ENCODE assay signal across 1 cellular context in the genomic region with DNA sequence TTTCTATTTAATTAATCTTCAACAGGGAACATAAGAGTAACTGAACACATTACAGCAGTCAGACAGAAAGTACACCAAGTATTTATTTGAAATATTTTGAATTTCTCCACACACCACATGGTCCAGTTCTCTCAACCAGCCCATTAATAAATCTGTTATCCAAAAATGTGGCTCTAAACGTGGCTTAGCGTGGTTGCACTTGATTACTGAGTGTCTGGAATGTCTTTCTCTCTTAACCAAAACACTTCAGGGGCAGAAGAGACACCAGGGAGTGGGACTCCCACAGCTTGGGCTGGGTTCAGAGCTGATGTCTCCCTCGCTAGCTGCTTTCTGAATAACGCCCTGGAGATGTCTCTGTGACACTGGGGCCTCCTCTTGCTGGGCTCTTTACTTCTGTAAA.
TF ChIP-seq lines count a peak whose summit lies in the region.

No MANE protein-coding gene starts in this region.

TF ChIP-seq in K562, 482 proteins besides CTCF, POLR2A, EP300 and RAD21 (continued from another document):
- TF ChIP-seq ERF (CRISPR knock-in tag; IDR thresholded peaks at IDR 0.05) (no peak), RREB1 (CRISPR knock-in tag; IDR thresholded peaks at IDR 0.05) (no peak)
- TF ChIP-seq, protein P1, sequence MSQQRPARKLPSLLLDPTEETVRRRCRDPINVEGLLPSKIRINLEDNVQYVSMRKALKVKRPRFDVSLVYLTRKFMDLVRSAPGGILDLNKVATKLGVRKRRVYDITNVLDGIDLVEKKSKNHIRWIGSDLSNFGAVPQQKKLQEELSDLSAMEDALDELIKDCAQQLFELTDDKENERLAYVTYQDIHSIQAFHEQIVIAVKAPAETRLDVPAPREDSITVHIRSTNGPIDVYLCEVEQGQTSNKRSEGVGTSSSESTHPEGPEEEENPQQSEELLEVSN (IDR thresholded peaks at IDR 0.05; ENCODE audit: borderline replicate concordance in 1 of 2, extremely low read depth in 1 of 2, insufficient read depth in 1 of 2, insufficient read length in 1 of 2, low read depth in 1 of 2, low read length in 1 of 2, poor library complexity in 1 of 2, severe bottlenecking in 1 of 2) = no peak
